8 cellular contexts compared by ENCODE assay signal in genomic region chr15:40569139-40569953, GRCh38. TPM values are rescaled to one million over a fixed set of nuclear protein-coding genes. Genes with fewer than 3 reads are reported as not detected.
DNase-seq lines count a peak whose midpoint lies in the region; ATAC-seq and TF ChIP-seq lines count a peak whose summit lies in the region.

RPUSD2 (plus strand) TSS chr15:40569299; CDS start chr15:40569338, 39 bp downstream.

- H3K36me3 ChIP-seq in adipocyte (ENCODE audit: control insufficient read depth, insufficient read depth, low read length, severe bottlenecking) (peaks cover 19% of the 10 kb centered on the region), heart left ventricle (peaks cover 0 to 31% (median 27%) of the 10 kb centered on the region in 9 donors)

- intact Hi-C loops in heart left ventricle (cut with DNase I) = loop anchor here in 2 of 10 donors (2.0 to 10.0 kb wide), 2 partner anchors 55 to 185 kb away; partner anchors contain the start of gene RMDN3 (in 1 of the 2)
- intact Hi-C loops in posterior cingulate gyrus (cut with DNase I) = loop anchor here (10.0 kb wide), 5 partner anchors 55 to 545 kb away; partner anchors contain the start of genes BAHD1, INO80, RAD51 and RMDN3

- peaks cover 4% of the 10 kb centered on the region for H3K36me3 Mint-ChIP-seq in type B pancreatic cell

- peak within 1 kb of the TSS; percentile 89 for H3K9ac ChIP-seq in adipocyte (ENCODE audit: low read length)

- peaks cover 10% of the 10 kb centered on the region for H3K27me3 Mint-ChIP-seq in type B pancreatic cell

- peak within 1 kb of the TSS; percentile 97 for H3K4me3 Mint-ChIP-seq in type B pancreatic cell

- peaks cover 19% of the 10 kb centered on the region for H3K4me1 ChIP-seq in adipocyte (ENCODE audit: control insufficient read depth, insufficient read depth, low read length)
- peaks cover 0 to 25% (median 15%) of the 10 kb centered on the region in 12 donors for H3K4me1 ChIP-seq in heart left ventricle

- H3K27me3 ChIP-seq in adipocyte (replicated peaks; ENCODE audit: control insufficient read depth, insufficient read depth, low read length) = peaks cover 5% of the 10 kb centered on the region
- no peaks in the 10 kb centered on the region for H3K27me3 ChIP-seq in heart left ventricle

- 0 to 1% (median 0%) methylated on average over 46 to 61 of the region's 61 CpGs for WGBS in heart left ventricle, 4 donors

- no peaks in the 10 kb centered on the region for H3K9me3 Mint-ChIP-seq in type B pancreatic cell

- TF ChIP-seq CTCF in heart left ventricle (IDR thresholded peaks at IDR 0.05) (peak in 1 of 12 donors; percentile 5), type B pancreatic cell (conservative IDR thresholded peaks at IDR 0.05) (no peak)

- TF ChIP-seq POLR2A in heart left ventricle (IDR thresholded peaks at IDR 0.05) = peak in 1 of 2 donors; percentile 73

- H3K27ac ChIP-seq in heart left ventricle = peak within 1 kb of the TSS; percentile 34 to 86 (median 82)

- H3K27ac Mint-ChIP-seq in type B pancreatic cell = peak within 1 kb of the TSS; percentile 94

- H3K4me3 ChIP-seq in adipocyte (ENCODE audit: low read length) = peak within 1 kb of the TSS; percentile 97
- H3K4me3 ChIP-seq in heart left ventricle = peak within 1 kb of the TSS; percentile 48 to 92 (median 80)

- peaks cover 19% of the 10 kb centered on the region for H3K4me1 Mint-ChIP-seq in type B pancreatic cell (ENCODE audit: unreplicated experiment)

- DNase-seq in GDM1 (lab: John Stamatoyannopoulos, UW) (peak; percentile 79), NCI-H1694 (lab: John Stamatoyannopoulos, UW) (peak; percentile 74), T-helper 1 cell (peak; percentile 76 to 89 (median 84)), adipocyte (ENCODE audit: low read depth) (peak; percentile 99), heart left ventricle (peak; percentile 93 to 96 (median 95)), posterior cingulate gyrus (peak; percentile 90 to 99 (median 96)), type B pancreatic cell (ENCODE audit: extremely low spot score, unreplicated experiment) (peak; percentile 91)

- H3K9me3 ChIP-seq in adipocyte (ENCODE audit: control insufficient read depth, low read length) = no peaks in the 10 kb centered on the region
- H3K9me3 ChIP-seq in heart left ventricle = no peaks in the 10 kb centered on the region

- ATAC-seq in HG02610 (IDR thresholded peaks at IDR 0.05; ENCODE audit: unreplicated experiment) (peak; percentile 50), heart left ventricle (peak; percentile 70 to 85 (median 84))

RNA-seq across cellular contexts. Expression of gene RPUSD2, which starts in this region (rescaled TPM):
- total RNA-seq in heart left ventricle (10 to 100 TPM in 2 of 9 donors, 1 to 10 TPM in 7; 5.8 to 11.0 (median 9.0) TPM), type B pancreatic cell (ENCODE audit: low replicate concordance) (16.2 and 18.0 TPM in 2 replicates)
- 1 to 10 TPM; 8.5 to 9.0 TPM for polyA plus RNA-seq in heart left ventricle

Comparison
In these comparisons a context has a peak if more than half of its experiments do, and no peak if none do; other contexts are left out.
1. Peak in every context shown above with its lines: DNase-seq, ATAC-seq, H3K4me3 ChIP-seq and H3K27ac ChIP-seq.